In the genomic region with DNA sequence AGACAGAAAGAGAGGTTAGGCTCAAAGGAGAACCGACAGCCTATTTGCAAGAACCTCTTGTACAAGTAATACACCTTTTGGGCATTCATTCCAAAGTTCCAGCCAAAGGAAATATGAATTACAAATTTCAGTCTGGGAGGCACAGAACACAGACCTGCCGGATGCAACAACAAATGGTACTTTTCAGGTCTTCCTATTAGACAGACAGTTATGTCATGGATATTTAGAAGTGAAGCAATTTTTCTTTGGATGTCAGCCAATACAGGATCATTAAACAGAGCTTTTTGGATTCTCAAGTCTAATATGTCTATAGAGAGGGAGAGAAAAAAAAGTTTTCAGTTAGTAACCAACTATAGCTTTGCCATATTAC, we compare ENCODE assay signal across 17 cellular contexts.
"Had no signal": no experiment of that assay in that cellular context is flagged by ENCODE, and none has a peak within 500 bp of the region (broad histone marks: within the 10 kb centered on the region; RNA-seq: fewer than 3 reads in every experiment).

No MANE protein-coding gene starts in this region.

- H3K36me3 Mint-ChIP-seq: memory B cell had no signal

- H3K9me3 ChIP-seq: heart left ventricle, left lung, suprapubic skin, upper lobe of left lung had no signal

- H3K4me1 Mint-ChIP-seq: memory B cell had no signal

- H3K9me3 Mint-ChIP-seq: activated T-helper 1 cell treated with anti-CD3 and anti-CD28 coated beads, Interleukin-12 subunit alpha, Interleukin-12 subunit beta, Interleukin-2, Interleukin-4 antibody, amounts not matched to agents 30 ng/mL and 10 ng/mL and 1 ng/mL, durations not matched to agents 14 hours and 24 hours and 36 hours; memory B cell; nephron had no signal

- H3K27ac Mint-ChIP-seq: activated CD8-positive, alpha-beta T cell treated with anti-CD3 and anti-CD28 coated beads, Interleukin-2, amount 10 ng/mL, durations not matched to agents 7 days and 5 days; activated T-helper 1 cell treated with anti-CD3 and anti-CD28 coated beads, Interleukin-12 subunit alpha, Interleukin-12 subunit beta, Interleukin-2, Interleukin-4 antibody, amounts not matched to agents 30 ng/mL and 10 ng/mL and 1 ng/mL, durations not matched to agents 14 hours and 24 hours and 36 hours; memory B cell; nephron; WTC11 had no signal

- H3K27ac ChIP-seq: brain microvascular endothelial cell, heart left ventricle, left lung, suprapubic skin, upper lobe of left lung had no signal

- FAIRE-seq: islet of Langerhans had no signal

- DNase-seq: activated CD4-positive, alpha-beta T cell treated with anti-CD3 and anti-CD28 coated beads for 48 hours; activated CD8-positive, alpha-beta memory T cell treated with anti-CD3 and anti-CD28 coated beads, Interleukin-2, amount 50 U/mL, for 48 hours; activated CD8-positive, alpha-beta T cell treated with anti-CD3 and anti-CD28 coated beads, Interleukin-2, amount 10 ng/mL, durations not matched to agents 7 days and 5 days; activated naive CD4-positive, alpha-beta T cell treated with Interleukin-2 at 50 U/mL for 16 hours; brain microvascular endothelial cell; cerebellar nuclear complex; left lung; stimulated activated CD4-positive, alpha-beta T cell treated with anti-CD3 and anti-CD28 coated beads, Interleukin-2, amount 100 ng/mL, for 48 hours; stimulated activated naive CD8-positive, alpha-beta T cell treated with anti-CD3 and anti-CD28 coated beads, Interleukin-15, Interleukin-2, amounts not matched to agents 100 U/mL and 50 U/mL, for 24 hours; upper lobe of left lung had no signal

- H3K4me3 ChIP-seq: heart left ventricle, left lung, suprapubic skin, upper lobe of left lung had no signal

- H3K4me3 Mint-ChIP-seq: activated CD8-positive, alpha-beta T cell treated with anti-CD3 and anti-CD28 coated beads, Interleukin-2, amount 10 ng/mL, durations not matched to agents 7 days and 5 days; activated T-helper 1 cell treated with anti-CD3 and anti-CD28 coated beads, Interleukin-12 subunit alpha, Interleukin-12 subunit beta, Interleukin-2, Interleukin-4 antibody, amounts not matched to agents 30 ng/mL and 10 ng/mL and 1 ng/mL, durations not matched to agents 14 hours and 24 hours and 36 hours; memory B cell; nephron; WTC11 had no signal

- ATAC-seq: activated CD8-positive, alpha-beta T cell treated with anti-CD3 and anti-CD28 coated beads, Interleukin-2, amount 10 ng/mL, durations not matched to agents 7 days and 5 days; stimulated activated naive CD8-positive, alpha-beta T cell treated with anti-CD3 and anti-CD28 coated beads, Interleukin-15, Interleukin-2, amounts not matched to agents 100 U/mL and 50 U/mL, for 24 hours; WTC11 had no signal

- H3K27me3 ChIP-seq: brain microvascular endothelial cell, heart left ventricle, left lung, suprapubic skin, upper lobe of left lung had no signal

- H3K27me3 Mint-ChIP-seq: memory B cell had no signal

- H3K36me3 ChIP-seq: brain microvascular endothelial cell, heart left ventricle, left lung, suprapubic skin, upper lobe of left lung had no signal

- H3K4me1 ChIP-seq: suprapubic skin, upper lobe of left lung had no signal
